10 cellular contexts compared by ENCODE assay signal in genomic region chr18:6056171-6056932, GRCh38.
A peak's percentile ranks its signal among the peaks of the same experiment; 100 is the strongest.
DNase-seq lines count a peak whose midpoint lies in the region; ATAC-seq, FAIRE-seq and TF ChIP-seq lines count a peak whose summit lies in the region.
"Had no signal": no experiment of that assay in that cellular context is flagged by ENCODE, and none has a peak within 500 bp of the region (broad histone marks: within the 10 kb centered on the region; RNA-seq: fewer than 3 reads in every experiment).

No MANE protein-coding gene starts in this region.

- no peaks in the 10 kb centered on the region for H3K9me3 ChIP-seq in SK-N-SH
- H3K9me3 ChIP-seq in HepG2 (ENCODE audit: low read length) = no peaks in the 10 kb centered on the region

- H3F3A ChIP-seq in SK-N-SH (replicated peaks; ENCODE audit: insufficient read depth) = peaks cover 14% of the 10 kb centered on the region

- H3K27ac ChIP-seq in SK-N-SH (ENCODE audit: low read depth in 2 of 2, low read length in 1 of 2) = peak overlapping the region in 1 of 2 experiments; percentile 80; a peak in 2 of 4 replicates
- H3K27ac ChIP-seq in HepG2 (ENCODE audit: extremely low read length, insufficient read depth, low read length) = peak overlapping the region; percentile 50
- H3K27ac ChIP-seq: VCaP had no signal

- H3K36me3 Mint-ChIP-seq in activated T-cell treated with anti-CD3 and anti-CD28 coated beads, Interleukin-2, amount 50 U/mL, for 72 hours (ENCODE audit: insufficient read depth in 2 of 2) = no peaks in the 10 kb centered on the region

- H3K27me3 ChIP-seq in SK-N-SH (ENCODE audit: insufficient read depth) (no peaks in the 10 kb centered on the region), HepG2 (ENCODE audit: control insufficient read depth in 1 of 2, insufficient read depth in 2 of 2, low read length in 2 of 2) (no peaks in the 10 kb centered on the region)

- WGBS in SK-N-SH (ENCODE audit: low lambda C conversion rate) = 76% methylated on average over 7 of the region's 7 CpGs
- WGBS in HepG2 (ENCODE audit: low lambda C conversion rate) = 62% methylated on average over 7 of the region's 7 CpGs

- POLR2A ChIA-PET in HEK293T (lab: Yijun Ruan, JAX) (no interaction called here), SK-N-SH (lab: Yijun Ruan, JAX) (no interaction called here), HepG2 (lab: Yijun Ruan, JAX) (no interaction called here)

- H3K4me2 ChIP-seq in SK-N-SH = peak overlapping the region; percentile 62
- H3K4me2 ChIP-seq in HepG2 (ENCODE audit: low read depth, low read length) = no peak overlapping the region

- no peak for TF ChIP-seq CTCF in SK-N-SH (IDR thresholded peaks at IDR 0.05)
- TF ChIP-seq CTCF in HepG2 (CRISPR knock-in tag; IDR thresholded peaks at IDR 0.05) = no peak

- H3K79me2 ChIP-seq in SK-N-SH (ENCODE audit: insufficient read depth) = no peaks in the 10 kb centered on the region
- H3K79me2 ChIP-seq in HepG2 (ENCODE audit: insufficient read depth, low read length) = no peaks in the 10 kb centered on the region

- H3K4me1 ChIP-seq in SK-N-SH (ENCODE audit: control insufficient read depth in 1 of 2, insufficient read depth in 2 of 2, low read depth in 1 of 2, low read length in 1 of 2) (peaks cover 11 to 12% of the 10 kb centered on the region in 2 experiments; a peak in 2 of 4 replicates), HepG2 (ENCODE audit: insufficient read depth, low read length) (peaks cover 47% of the 10 kb centered on the region)

- H3K4me3 Mint-ChIP-seq in activated T-cell treated with anti-CD3 and anti-CD28 coated beads, Interleukin-2, amount 50 U/mL, for 72 hours = no peak overlapping the region

- no peak for TF ChIP-seq POLR2A in HepG2 (IDR thresholded peaks at IDR 0.05; ENCODE audit: insufficient read depth in 1 of 2, low read depth in 2 of 2, low read length in 2 of 2)

- H4K20me1 ChIP-seq in SK-N-SH (ENCODE audit: insufficient read depth) = no peaks in the 10 kb centered on the region
- no peaks in the 10 kb centered on the region for H4K20me1 ChIP-seq in HepG2 (ENCODE audit: insufficient read depth, low read length)

- TF ChIP-seq RAD21 in SK-N-SH (IDR thresholded peaks at IDR 0.05; ENCODE audit: low read length) (no peak), HepG2 (CRISPR knock-in tag; IDR thresholded peaks at IDR 0.05) (no peak)

- H3K27me3 Mint-ChIP-seq in activated T-cell treated with anti-CD3 and anti-CD28 coated beads, Interleukin-2, amount 50 U/mL, for 72 hours (ENCODE audit: low read depth) = peaks cover 5% of the 10 kb centered on the region

- ATAC-seq in HepG2 = peak; percentile 96
- no peak for ATAC-seq in activated T-cell treated with anti-CD3 and anti-CD28 coated beads, Interleukin-2, amount 50 U/mL, for 72 hours (replicated peaks in 1 of 2)
- ATAC-seq: K562 had no signal

- no peak overlapping the region for H3K27ac Mint-ChIP-seq in activated T-cell treated with anti-CD3 and anti-CD28 coated beads, Interleukin-2, amount 50 U/mL, for 72 hours

- intact Hi-C loops in HepG2 (cut with micrococcal nuclease; ENCODE audit: unreplicated experiment) = loop anchor here (10.0 kb wide), 1 partner anchor 162 kb away; the partner anchor contains the start of gene TMEM200C

- peaks cover 11% of the 10 kb centered on the region for H3K4me1 Mint-ChIP-seq in activated T-cell treated with anti-CD3 and anti-CD28 coated beads, Interleukin-2, amount 50 U/mL, for 72 hours (ENCODE audit: low read depth)

- DNase-seq in EL (peak; percentile 31), HEK293T (ENCODE audit: extremely low spot score) (peak; percentile 10), SK-N-SH (no peak), HepG2 (ENCODE audit: low spot score) (peak; percentile 57), DMS 273 (lab: John Stamatoyannopoulos, UW; ENCODE audit: unreplicated experiment) (no peak), SKM-1 (lab: John Stamatoyannopoulos, UW; ENCODE audit: unreplicated experiment) (no peak)
- DNase-seq in stimulated activated CD4-positive, alpha-beta T cell treated with anti-CD3 and anti-CD28 coated beads, Interleukin-4, amount 100 ng/mL, for 1 hour = no peak
- DNase-seq in activated T-cell treated with anti-CD3 and anti-CD28 coated beads, Interleukin-2, amount 50 U/mL, for 72 hours = no peak

- peaks cover 0 to 5% of the 10 kb centered on the region in 2 donors for H3K9me3 Mint-ChIP-seq in activated T-cell treated with anti-CD3 and anti-CD28 coated beads, Interleukin-2, amount 50 U/mL, for 72 hours

- H3K9ac ChIP-seq in SK-N-SH (peak overlapping the region; percentile 30; the same call in 1 of the 2 replicates), HepG2 (ENCODE audit: insufficient read depth, low read depth, low read length) (no peak overlapping the region)

- in situ Hi-C loops in HepG2 (cut with HindIII; ENCODE audit: extremely low pct_ligation_motif_present, low pct_unique_long_range_greater_than_20kb) = no loop called here

- TF ChIP-seq EP300 in SK-N-SH (IDR thresholded peaks at IDR 0.05; ENCODE audit: borderline replicate concordance in 1 of 2, low read depth in 1 of 2, low read length in 1 of 2) (no peak), HepG2 (IDR thresholded peaks at IDR 0.05; ENCODE audit: low read depth in 2 of 2, low read length in 2 of 2) (no peak), HepG2 (CRISPR knock-in tag; IDR thresholded peaks at IDR 0.05; ENCODE audit: borderline replicate concordance) (no peak)

- CTCF ChIA-PET in HEK293T (lab: Yijun Ruan, JAX) = interaction anchor here (1.0 kb wide), 1 partner anchor 166 kb away, joined by 3 read pairs; no protein-coding TSS in a partner anchor
- CTCF ChIA-PET in SK-N-SH (lab: Yijun Ruan, JAX) = no interaction called here
- CTCF ChIA-PET in HepG2 (lab: Yijun Ruan, JAX; ENCODE audit: low intra/inter-chr PET ratio, low total read pairs) = no interaction called here

- H2AFZ ChIP-seq in SK-N-SH (ENCODE audit: low read depth) (peak overlapping the region; percentile 61; the same call in 1 of the 2 replicates), HepG2 (ENCODE audit: low read length) (no peak overlapping the region)

- H3K9me2 ChIP-seq in SK-N-SH = no peaks in the 10 kb centered on the region

- peak; percentile 74 for FAIRE-seq in HepG2 (lab: Jason Lieb, UNC)
- FAIRE-seq: K562 had no signal

- peak overlapping the region in 1 of 2 experiments; percentile 21; a peak in 1 of 4 replicates for H3K4me3 ChIP-seq in SK-N-SH (ENCODE audit: low read depth in 2 of 2, low read length in 1 of 2)
- H3K4me3 ChIP-seq in HepG2 (replicated peaks in 1 of 3; ENCODE audit: insufficient read depth in 1 of 3, low read depth in 2 of 3, low read length in 3 of 3) = no peak overlapping the region
- H3K4me3 ChIP-seq: K562 had no signal

- H3K36me3 ChIP-seq in SK-N-SH (replicated peaks in 1 of 2; ENCODE audit: control insufficient read depth in 1 of 2, insufficient read depth in 2 of 2, low read length in 1 of 2) (no peaks in the 10 kb centered on the region), HepG2 (replicated peaks in 1 of 2; ENCODE audit: control insufficient read depth in 1 of 2, insufficient read depth in 2 of 2, low read length in 2 of 2) (no peaks in the 10 kb centered on the region)

- BruUV-seq in HepG2 (replicated peaks; lab: Mats Ljungman, UMichigan) = no TSS peak

TF ChIP-seq in HEK293T, 16 proteins besides CTCF, POLR2A, EP300 and RAD21 (continues in another document):
- TF ChIP-seq ARNT (IDR thresholded peaks at IDR 0.05) = no peak
- TF ChIP-seq FOXK2 (IDR thresholded peaks at IDR 0.05) = no peak
- no peak for TF ChIP-seq SP1 (IDR thresholded peaks at IDR 0.05)
- TF ChIP-seq CTBP1 (IDR thresholded peaks at IDR 0.05; ENCODE audit: borderline replicate concordance) = no peak
- no peak for TF ChIP-seq BHLHE40 (IDR thresholded peaks at IDR 0.05; ENCODE audit: borderline replicate concordance)
- TF ChIP-seq FOXA1 (IDR thresholded peaks at IDR 0.05) = no peak

TF ChIP-seq in SK-N-SH, 30 proteins besides CTCF, POLR2A, EP300 and RAD21:
- TF ChIP-seq GATA2 (CRISPR knock-in tag; IDR thresholded peaks at IDR 0.05) = no peak
- TF ChIP-seq NFIC (IDR thresholded peaks at IDR 0.05; ENCODE audit: borderline replicate concordance) = no peak
- TF ChIP-seq MAX (IDR thresholded peaks at IDR 0.05; ENCODE audit: low read depth) = no peak
- TF ChIP-seq GABPA (IDR thresholded peaks at IDR 0.05; ENCODE audit: low read depth) = no peak
- TF ChIP-seq YY1 (IDR thresholded peaks at IDR 0.05; ENCODE audit: low read depth) = no peak

TF ChIP-seq in HepG2, 621 proteins besides CTCF, POLR2A, EP300 and RAD21 (continues in another document):
- 0 out of 2 replicates have a peak, but pooled peaks have one; percentile 17 for TF ChIP-seq MED1 (CRISPR knock-in tag; IDR thresholded peaks at IDR 0.05)
- no peak for TF ChIP-seq CEBPG (CRISPR knock-in tag; IDR thresholded peaks at IDR 0.05)
- TF ChIP-seq PRPF4 (IDR thresholded peaks at IDR 0.05; ENCODE audit: low read depth, low read length, poor library complexity, severe bottlenecking) = no peak
- TF ChIP-seq MAZ (IDR thresholded peaks at IDR 0.05; ENCODE audit: borderline replicate concordance, low read depth, low read length) = no peak
- no peak for TF ChIP-seq MAZ (CRISPR knock-in tag; IDR thresholded peaks at IDR 0.05; ENCODE audit: low read depth)
- TF ChIP-seq U2AF1 (optimal IDR thresholded peaks at IDR 0.05; ENCODE audit: low read depth, low read length) = no peak
- no peak for TF ChIP-seq ZHX1 (CRISPR knock-in tag; IDR thresholded peaks at IDR 0.05; ENCODE audit: low read depth)
- TF ChIP-seq ZNF260 (CRISPR knock-in tag; IDR thresholded peaks at IDR 0.05; ENCODE audit: borderline replicate concordance, low read depth) = no peak
- no peak for TF ChIP-seq KDM5A (IDR thresholded peaks at IDR 0.05; ENCODE audit: borderline replicate concordance, low read length)
- no peak for TF ChIP-seq MIER2 (CRISPR knock-in tag; IDR thresholded peaks at IDR 0.05)
- TF ChIP-seq RCOR2 (CRISPR knock-in tag; IDR thresholded peaks at IDR 0.05) = 0 out of 2 replicates have a peak, but pooled peaks have one; percentile 26
- no peak for TF ChIP-seq CENPX (CRISPR knock-in tag; IDR thresholded peaks at IDR 0.05)

Comparison
In these comparisons a context has a peak if more than half of its experiments do, and no peak if none do; other contexts are left out.
1. DNase-seq: peak in EL (single experiment), HEK293T (single experiment) and HepG2 (single experiment); none in SK-N-SH (single experiment), stimulated activated CD4-positive, alpha-beta T cell treated with anti-CD3 and anti-CD28 coated beads, Interleukin-4, amount 100 ng/mL, for 1 hour (single experiment), activated T-cell treated with anti-CD3 and anti-CD28 coated beads, Interleukin-2, amount 50 U/mL, for 72 hours (0 of 2), DMS 273 (single experiment) and SKM-1 (single experiment).